In the genomic region with DNA sequence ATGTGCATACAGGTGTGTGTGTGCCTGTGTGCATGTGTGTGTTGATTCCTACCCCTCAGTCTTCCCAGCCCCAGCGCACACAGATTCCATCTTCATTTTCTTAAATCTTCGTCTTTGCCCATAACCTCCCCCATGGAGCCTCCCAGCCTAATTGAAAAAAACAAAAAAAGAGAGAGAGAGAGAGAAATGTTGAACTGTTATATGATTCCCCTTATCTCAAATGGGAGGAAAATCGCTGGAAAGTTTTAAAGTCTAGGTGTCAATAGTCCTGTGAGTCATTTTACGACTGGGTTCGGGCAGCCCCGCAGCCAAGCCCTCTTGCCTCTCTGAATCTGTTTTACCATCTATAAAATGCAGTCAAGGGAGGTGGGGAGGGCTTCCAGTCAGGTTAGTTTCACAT, we compare ENCODE assay signal across 16 cellular contexts.
DNase-seq lines count a peak whose midpoint lies in the region; ATAC-seq, FAIRE-seq and TF ChIP-seq lines count a peak whose summit lies in the region.
"Had no signal": no experiment of that assay in that cellular context is flagged by ENCODE, and none has a peak within 500 bp of the region (broad histone marks: within the 10 kb centered on the region; RNA-seq: fewer than 3 reads in every experiment).

No MANE protein-coding gene starts in this region.

- no peak for FAIRE-seq in D721Med (lab: Jason Lieb, UNC)

- H3K4me2 ChIP-seq in fibroblast of lung (ENCODE audit: extremely low read depth, insufficient read depth, low read length) (no peak overlapping the region), trophoblast cell (ENCODE audit: low read length) (no peak overlapping the region)
- H3K4me2 ChIP-seq: SK-N-SH had no signal

- TF ChIP-seq CTCF in fibroblast of lung (conservative IDR thresholded peaks at IDR 0.05 in 1 of 2, IDR thresholded peaks at IDR 0.05 in 1 of 2; ENCODE audit: low read depth in 1 of 2, low read length in 2 of 2) (no peak), D721Med (IDR thresholded peaks at IDR 0.05; ENCODE audit: insufficient read depth, missing control alignments) (no peak)

- H3K23ac ChIP-seq in trophoblast cell (ENCODE audit: low read length), result no peak overlapping the region

- H2BK12ac ChIP-seq in trophoblast cell (ENCODE audit: low read length), result no peak overlapping the region

- no peak overlapping the region for H3K18ac ChIP-seq in trophoblast cell (ENCODE audit: low read length)

- H3K4me3 ChIP-seq in MG63 (no peak overlapping the region), fibroblast of lung (replicated peaks in 1 of 4; ENCODE audit: control extremely low read depth in 1 of 4, insufficient read depth in 1 of 4, low read depth in 3 of 4, low read length in 4 of 4) (no peak overlapping the region), trophoblast cell (ENCODE audit: low read depth, low read length) (no peak overlapping the region)
- H3K4me3 ChIP-seq: gastrocnemius medialis, GM23248, right lobe of liver, upper lobe of left lung had no signal

- H3K27ac ChIP-seq in fibroblast of lung (ENCODE audit: insufficient read depth, low read length) (no peak overlapping the region), trophoblast cell (ENCODE audit: low read depth, low read length) (no peak overlapping the region)
- H3K27ac ChIP-seq: gastrocnemius medialis, GM23248, right lobe of liver had no signal

- no peak overlapping the region for H4K91ac ChIP-seq in trophoblast cell (ENCODE audit: low read depth, low read length)

- no peaks in the 10 kb centered on the region for H3K9me3 ChIP-seq in MG63
- H3K9me3 ChIP-seq in fibroblast of lung (ENCODE audit: control insufficient read depth, insufficient read depth, low read depth, low read length), result no peaks in the 10 kb centered on the region
- peaks cover 2% of the 10 kb centered on the region for H3K9me3 ChIP-seq in trophoblast cell (ENCODE audit: insufficient read depth, low read depth, low read length)
- H3K9me3 ChIP-seq: gastrocnemius medialis, right lobe of liver, SK-N-SH, upper lobe of left lung had no signal

- H2AFZ ChIP-seq in fibroblast of lung (ENCODE audit: low read length) (no peak overlapping the region), trophoblast cell (ENCODE audit: insufficient read depth, low read length, poor library complexity) (no peak overlapping the region)
- H2AFZ ChIP-seq: GM23248 had no signal

- no peak overlapping the region for H2AK5ac ChIP-seq in trophoblast cell (ENCODE audit: low read length)

- H4K8ac ChIP-seq in trophoblast cell (ENCODE audit: low read depth, low read length), result no peak overlapping the region

- H3K9ac ChIP-seq in fibroblast of lung (ENCODE audit: insufficient read depth, low read length) (no peak overlapping the region), trophoblast cell (ENCODE audit: low read length) (no peak overlapping the region)
- H3K9ac ChIP-seq: GM23248, SK-N-SH had no signal

- no peaks in the 10 kb centered on the region for H3K36me3 ChIP-seq in MG63
- H3K36me3 ChIP-seq in fibroblast of lung (ENCODE audit: control insufficient read depth, insufficient read depth, low read length), result no peaks in the 10 kb centered on the region
- H3K36me3 ChIP-seq in trophoblast cell (ENCODE audit: control insufficient read depth in 1 of 2, insufficient read depth in 2 of 2, low read length in 2 of 2), result no peaks in the 10 kb centered on the region
- H3K36me3 ChIP-seq: gastrocnemius medialis, right lobe of liver, upper lobe of left lung had no signal

- no peaks in the 10 kb centered on the region for H3K27me3 ChIP-seq in MG63
- peaks cover 5% of the 10 kb centered on the region for H3K27me3 ChIP-seq in fibroblast of lung (ENCODE audit: control insufficient read depth, insufficient read depth, low read length)
- H3K27me3 ChIP-seq in trophoblast cell (ENCODE audit: insufficient read depth, low read length), result no peaks in the 10 kb centered on the region
- H3K27me3 ChIP-seq: gastrocnemius medialis, right lobe of liver, upper lobe of left lung had no signal

- peak; percentile 47 for DNase-seq in ELF-1 (ENCODE audit: low read depth, low spot score)
- peak; percentile 42 for DNase-seq in MG63
- DNase-seq in fibroblast of lung (ENCODE audit: low read depth in 2 of 2), result peak; percentile 53 to 85
- peak; percentile 74 to 88 for DNase-seq in trophoblast cell
- DNase-seq in NCI-H1048 (lab: John Stamatoyannopoulos, UW), result no peak
- DNase-seq in D721Med (ENCODE audit: insufficient read length, low spot score), result no peak
- DNase-seq: effector CD8-positive, alpha-beta T cell; NCI-H1092 treated with DMSO at 0.1 percent for 48 hours; NCI-H2227 treated with DMSO at 0.1 percent for 48 hours; right lobe of liver; SK-N-SH; stimulated activated CD4-positive, alpha-beta T cell treated with anti-CD3 and anti-CD28 coated beads, Interleukin-4, amount 100 ng/mL, for 1 hour had no signal

- H4K12ac ChIP-seq in trophoblast cell (ENCODE audit: low read depth, low read length), result no peak overlapping the region

- H3K14ac ChIP-seq in trophoblast cell (ENCODE audit: low read length), result no peak overlapping the region

- H3K79me2 ChIP-seq in fibroblast of lung (ENCODE audit: control insufficient read depth, insufficient read depth, low read length) (no peaks in the 10 kb centered on the region), trophoblast cell (ENCODE audit: control insufficient read depth, insufficient read depth, low read length, poor library complexity) (no peaks in the 10 kb centered on the region)

- ATAC-seq in HG03442 (IDR thresholded peaks at IDR 0.05; ENCODE audit: unreplicated experiment), result no peak
- ATAC-seq: gastrocnemius medialis, right lobe of liver had no signal

- no CpG with 5 or more reads among the region's 6 CpGs for WGBS in trophoblast cell (ENCODE audit: extremely low coverage, insufficient coverage, insufficient read length)

- H3K79me1 ChIP-seq in trophoblast cell (ENCODE audit: low read length), result peaks cover 10% of the 10 kb centered on the region

- no peak overlapping the region for H3K4ac ChIP-seq in trophoblast cell (ENCODE audit: low read depth, low read length)

- H2BK5ac ChIP-seq in trophoblast cell (ENCODE audit: low read depth, low read length, poor library complexity), result no peak overlapping the region

- no peak overlapping the region for H2BK120ac ChIP-seq in trophoblast cell (ENCODE audit: insufficient read depth, low read length, poor library complexity)

- no peaks in the 10 kb centered on the region for H4K20me1 ChIP-seq in fibroblast of lung (ENCODE audit: control insufficient read depth, extremely low read depth, insufficient read depth, low read length)

- H3K4me1 ChIP-seq in fibroblast of lung (ENCODE audit: control insufficient read depth, extremely low read depth, insufficient read depth, low read length) (no peaks in the 10 kb centered on the region), trophoblast cell (ENCODE audit: control insufficient read depth in 1 of 2, insufficient read depth in 2 of 2, low read length in 2 of 2) (peaks cover 7 to 19% of the 10 kb centered on the region in 2 experiments)

Comparison
In these comparisons a context has a peak if more than half of its experiments do, and no peak if none do; other contexts are left out.
1. DNase-seq: peak in ELF-1 (single experiment), MG63 (single experiment), fibroblast of lung (2 of 2) and trophoblast cell (2 of 2); none in NCI-H1048 (single experiment) and D721Med (single experiment).